Comparison of ENCODE assay signal across 1 cellular context in the genomic region with DNA sequence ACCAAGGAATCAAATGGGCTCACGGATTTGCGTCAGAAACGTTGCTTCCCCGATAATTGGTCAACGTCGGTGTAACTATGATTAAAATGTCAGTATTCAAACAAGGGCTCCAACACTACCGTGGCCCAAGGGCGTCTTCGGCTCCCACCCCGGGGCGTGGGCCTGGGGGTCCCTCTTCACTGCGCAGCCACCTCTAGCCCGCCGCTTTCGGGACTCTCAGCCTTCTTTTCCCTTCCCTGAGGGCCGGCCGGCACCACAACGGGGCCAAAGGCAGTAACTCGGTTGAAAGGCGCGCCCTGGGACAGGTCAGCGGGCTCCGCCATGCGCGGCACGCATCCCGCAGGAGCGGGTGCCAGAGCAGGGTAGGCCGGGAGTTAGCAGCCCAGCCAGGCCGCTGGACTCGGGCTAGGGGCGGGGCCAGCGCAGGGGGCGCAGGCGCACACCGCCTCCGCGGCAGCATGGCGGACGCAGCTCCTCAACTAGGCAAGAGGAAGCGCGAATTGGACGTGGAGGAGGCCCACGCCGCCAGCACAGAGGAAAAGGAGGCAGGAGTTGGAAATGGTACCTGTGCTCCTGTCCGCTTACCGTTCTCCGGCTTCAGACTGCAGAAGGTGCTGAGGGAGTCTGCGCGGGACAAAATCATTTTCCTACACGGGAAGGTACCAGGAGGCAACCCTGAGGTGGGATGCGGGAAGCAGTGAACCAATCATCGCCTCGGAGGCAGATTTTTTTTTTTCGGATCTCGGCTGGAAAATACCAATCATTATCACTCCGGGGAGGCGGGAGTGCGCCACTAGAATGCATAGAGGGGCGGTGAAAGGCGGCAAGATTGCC.
A peak's percentile ranks its signal among the peaks of the same experiment; 100 is the strongest.
TF ChIP-seq lines count a peak whose summit lies in the region.

Gene DCPS, plus strand, starts transcription at position 438 of the 834 bp plus-strand sequence. Its CDS starts 21 bp downstream, at position 459.

TF ChIP-seq in K562, 482 proteins besides CTCF, POLR2A, EP300 and RAD21 (continued from another document):
- TF ChIP-seq, protein P1, sequence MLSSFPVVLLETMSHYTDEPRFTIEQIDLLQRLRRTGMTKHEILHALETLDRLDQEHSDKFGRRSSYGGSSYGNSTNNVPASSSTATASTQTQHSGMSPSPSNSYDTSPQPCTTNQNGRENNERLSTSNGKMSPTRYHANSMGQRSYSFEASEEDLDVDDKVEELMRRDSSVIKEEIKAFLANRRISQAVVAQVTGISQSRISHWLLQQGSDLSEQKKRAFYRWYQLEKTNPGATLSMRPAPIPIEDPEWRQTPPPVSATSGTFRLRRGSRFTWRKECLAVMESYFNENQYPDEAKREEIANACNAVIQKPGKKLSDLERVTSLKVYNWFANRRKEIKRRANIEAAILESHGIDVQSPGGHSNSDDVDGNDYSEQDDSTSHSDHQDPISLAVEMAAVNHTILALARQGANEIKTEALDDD (IDR thresholded peaks at IDR 0.05), result no peak
- TF ChIP-seq RNF2 (IDR thresholded peaks at IDR 0.05) (peak; percentile 57; the same call in 1 of the 2 replicates), KDM1A (IDR thresholded peaks at IDR 0.05) (peak; percentile 17 to 28; a peak in 2 of 4 replicates), YY1 (IDR thresholded peaks at IDR 0.05; ENCODE audit: borderline replicate concordance in 1 of 3, control insufficient read depth in 1 of 3, extremely low read depth in 1 of 3, insufficient read depth in 3 of 3, insufficient read length in 1 of 3, insufficient replicate concordance in 2 of 3, low read depth in 1 of 3, low read length in 2 of 3) (peak; percentile 67 to 94 (median 90)), CAMTA2 (CRISPR knock-in tag; conservative IDR thresholded peaks at IDR 0.05) (0 out of 2 replicates have a peak, but pooled peaks have one; percentile 87), ZNF583 (CRISPR knock-in tag; IDR thresholded peaks at IDR 0.05) (no peak), TCF3 (CRISPR knock-in tag; IDR thresholded peaks at IDR 0.05) (peak; percentile 50), GABPB2 (CRISPR knock-in tag; conservative IDR thresholded peaks at IDR 0.05) (peak; percentile 12; the same call in 1 of the 2 replicates), STAT6 (CRISPR knock-in tag; IDR thresholded peaks at IDR 0.05) (peak; percentile 82; the same call in 1 of the 2 replicates), ZNF766 (CRISPR knock-in tag; conservative IDR thresholded peaks at IDR 0.05) (0 out of 2 replicates have a peak, but pooled peaks have one; percentile 24), GATA2 (CRISPR knock-in tag; IDR thresholded peaks at IDR 0.05) (no peak), CTBP1 (IDR thresholded peaks at IDR 0.05; ENCODE audit: borderline replicate concordance) (peak; percentile 87), GABPB1 (CRISPR knock-in tag; IDR thresholded peaks at IDR 0.05) (peak; percentile 63), ZZZ3 (IDR thresholded peaks at IDR 0.05) (0 out of 2 replicates have a peak, but pooled peaks have one; percentile 61), ZFX (CRISPR knock-in tag; IDR thresholded peaks at IDR 0.05) (peak; percentile 100), CHAMP1 (IDR thresholded peaks at IDR 0.05) (0 out of 2 replicates have a peak, but pooled peaks have one; percentile 29), ZNF384 (IDR thresholded peaks at IDR 0.05; ENCODE audit: low read depth, low read length) (peak; percentile 92), FOXA3 (CRISPR knock-in tag; conservative IDR thresholded peaks at IDR 0.05 in 1 of 2, IDR thresholded peaks at IDR 0.05 in 1 of 2) (no peak), NCOA2 (IDR thresholded peaks at IDR 0.05; ENCODE audit: partially characterized antibody in 2 of 2) (no peak), SP1 (CRISPR knock-in tag; IDR thresholded peaks at IDR 0.05) (peak; percentile 65; the same call in 1 of the 2 replicates), ZBTB1 (CRISPR knock-in tag; IDR thresholded peaks at IDR 0.05; ENCODE audit: borderline replicate concordance, low read depth) (peak; percentile 52; the same call in 1 of the 2 replicates), POLR2AphosphoS2 (IDR thresholded peaks at IDR 0.05; ENCODE audit: low read length) (peak; percentile 55; the same call in 1 of the 2 replicates), HMGN3 (IDR thresholded peaks at IDR 0.05; ENCODE audit: borderline replicate concordance, extremely low read depth, insufficient read length, low read depth, low read length) (peak; percentile 76), KAT7 (CRISPR knock-in tag; IDR thresholded peaks at IDR 0.05; ENCODE audit: borderline replicate concordance) (peak; percentile 95), TAF9B (IDR thresholded peaks at IDR 0.05; ENCODE audit: partially characterized antibody) (peak; percentile 78), ZNF140 (CRISPR knock-in tag; IDR thresholded peaks at IDR 0.05) (no peak), JUND (IDR thresholded peaks at IDR 0.05; ENCODE audit: borderline replicate concordance, low read depth, low read length) (peak; percentile 41), JUND (tag; IDR thresholded peaks at IDR 0.05; ENCODE audit: borderline replicate concordance, low read depth, low read length) (peak; percentile 22; the same call in 1 of the 3 replicates), ZNF780A (CRISPR knock-in tag; IDR thresholded peaks at IDR 0.05) (no peak)
- TF ChIP-seq, protein P2, sequence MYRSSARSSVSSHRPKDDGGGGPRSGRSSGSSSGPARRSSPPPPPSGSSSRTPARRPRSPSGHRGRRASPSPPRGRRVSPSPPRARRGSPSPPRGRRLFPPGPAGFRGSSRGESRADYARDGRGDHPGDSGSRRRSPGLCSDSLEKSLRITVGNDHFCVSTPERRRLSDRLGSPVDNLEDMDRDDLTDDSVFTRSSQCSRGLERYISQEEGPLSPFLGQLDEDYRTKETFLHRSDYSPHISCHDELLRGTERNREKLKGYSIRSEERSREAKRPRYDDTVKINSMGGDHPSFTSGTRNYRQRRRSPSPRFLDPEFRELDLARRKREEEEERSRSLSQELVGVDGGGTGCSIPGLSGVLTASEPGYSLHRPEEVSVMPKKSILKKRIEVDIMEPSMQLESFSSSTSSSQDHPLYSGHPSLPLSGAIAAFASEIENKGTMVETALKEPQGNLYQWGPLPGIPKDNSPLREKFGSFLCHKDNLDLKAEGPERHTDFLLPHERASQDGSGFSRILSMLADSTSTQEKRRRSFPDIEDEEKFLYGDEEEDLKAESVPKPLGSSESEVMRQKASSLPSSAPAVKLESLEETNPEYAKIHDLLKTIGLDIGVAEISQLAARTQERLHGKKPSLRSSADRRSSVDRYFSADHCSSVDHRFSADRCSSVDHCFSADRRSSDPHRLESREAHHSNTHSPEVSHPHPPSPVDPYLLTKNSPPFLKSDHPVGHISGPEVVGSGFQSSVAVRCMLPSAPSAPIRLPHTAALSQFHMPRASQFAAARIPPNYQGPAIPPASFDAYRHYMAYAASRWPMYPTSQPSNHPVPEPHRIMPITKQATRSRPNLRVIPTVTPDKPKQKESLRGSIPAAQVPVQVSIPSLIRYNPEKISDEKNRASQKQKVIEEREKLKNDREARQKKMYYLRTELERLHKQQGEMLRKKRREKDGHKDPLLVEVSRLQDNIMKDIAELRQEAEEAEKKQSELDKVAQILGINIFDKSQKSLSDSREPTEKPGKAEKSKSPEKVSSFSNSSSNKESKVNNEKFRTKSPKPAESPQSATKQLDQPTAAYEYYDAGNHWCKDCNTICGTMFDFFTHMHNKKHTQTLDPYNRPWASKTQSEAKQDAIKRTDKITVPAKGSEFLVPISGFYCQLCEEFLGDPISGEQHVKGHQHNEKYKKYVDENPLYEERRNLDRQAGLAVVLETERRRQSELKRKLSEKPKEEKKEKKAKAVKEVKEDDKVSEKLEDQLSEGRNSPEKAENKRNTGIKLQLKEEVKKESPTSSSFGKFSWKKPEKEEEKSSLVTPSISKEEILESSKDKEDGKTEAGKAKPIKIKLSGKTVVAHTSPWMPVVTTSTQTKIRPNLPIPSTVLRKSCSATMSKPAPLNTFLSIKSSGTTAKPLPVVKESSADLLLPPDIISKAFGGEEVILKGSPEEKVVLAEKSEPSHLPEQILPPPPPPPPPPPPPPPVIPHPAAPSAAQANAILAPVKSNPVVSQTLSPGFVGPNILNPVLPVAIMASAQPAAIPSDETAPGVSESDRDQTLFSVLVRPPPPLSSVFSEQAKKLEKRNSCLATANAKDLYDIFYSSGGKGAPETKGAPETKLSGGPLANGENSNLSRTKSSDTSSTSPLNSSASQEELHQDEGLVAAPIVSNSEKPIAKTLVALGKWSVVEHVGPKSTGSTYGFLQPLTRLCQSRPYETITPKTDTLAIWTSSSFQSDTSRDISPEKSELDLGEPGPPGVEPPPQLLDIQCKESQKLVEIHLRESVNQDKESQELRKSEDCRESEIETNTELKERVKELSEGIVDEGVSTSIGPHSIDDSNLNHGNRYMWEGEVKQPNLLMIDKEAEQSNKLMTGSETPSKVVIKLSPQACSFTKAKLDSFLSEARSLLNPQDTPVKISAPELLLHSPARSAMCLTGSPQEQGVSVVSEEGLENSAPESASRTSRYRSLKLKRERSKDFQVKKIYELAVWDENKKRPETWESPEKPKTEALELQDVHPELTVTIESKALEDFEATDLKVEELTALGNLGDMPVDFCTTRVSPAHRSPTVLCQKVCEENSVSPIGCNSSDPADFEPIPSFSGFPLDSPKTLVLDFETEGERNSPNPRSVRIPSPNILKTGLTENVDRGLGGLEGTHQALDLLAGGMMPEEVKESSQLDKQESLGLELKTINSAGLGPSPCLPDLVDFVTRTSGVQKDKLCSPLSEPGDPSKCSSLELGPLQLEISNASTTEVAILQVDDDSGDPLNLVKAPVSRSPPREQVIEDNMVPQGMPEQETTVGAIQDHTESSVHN (IDR thresholded peaks at IDR 0.05; ENCODE audit: borderline replicate concordance in 1 of 2, low read depth in 1 of 2), result no peak
- TF ChIP-seq, protein P3, sequence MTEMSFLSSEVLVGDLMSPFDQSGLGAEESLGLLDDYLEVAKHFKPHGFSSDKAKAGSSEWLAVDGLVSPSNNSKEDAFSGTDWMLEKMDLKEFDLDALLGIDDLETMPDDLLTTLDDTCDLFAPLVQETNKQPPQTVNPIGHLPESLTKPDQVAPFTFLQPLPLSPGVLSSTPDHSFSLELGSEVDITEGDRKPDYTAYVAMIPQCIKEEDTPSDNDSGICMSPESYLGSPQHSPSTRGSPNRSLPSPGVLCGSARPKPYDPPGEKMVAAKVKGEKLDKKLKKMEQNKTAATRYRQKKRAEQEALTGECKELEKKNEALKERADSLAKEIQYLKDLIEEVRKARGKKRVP (CRISPR knock-in tag; IDR thresholded peaks at IDR 0.05), result 0 out of 2 replicates have a peak, but pooled peaks have one; percentile 1
- TF ChIP-seq, protein P4, sequence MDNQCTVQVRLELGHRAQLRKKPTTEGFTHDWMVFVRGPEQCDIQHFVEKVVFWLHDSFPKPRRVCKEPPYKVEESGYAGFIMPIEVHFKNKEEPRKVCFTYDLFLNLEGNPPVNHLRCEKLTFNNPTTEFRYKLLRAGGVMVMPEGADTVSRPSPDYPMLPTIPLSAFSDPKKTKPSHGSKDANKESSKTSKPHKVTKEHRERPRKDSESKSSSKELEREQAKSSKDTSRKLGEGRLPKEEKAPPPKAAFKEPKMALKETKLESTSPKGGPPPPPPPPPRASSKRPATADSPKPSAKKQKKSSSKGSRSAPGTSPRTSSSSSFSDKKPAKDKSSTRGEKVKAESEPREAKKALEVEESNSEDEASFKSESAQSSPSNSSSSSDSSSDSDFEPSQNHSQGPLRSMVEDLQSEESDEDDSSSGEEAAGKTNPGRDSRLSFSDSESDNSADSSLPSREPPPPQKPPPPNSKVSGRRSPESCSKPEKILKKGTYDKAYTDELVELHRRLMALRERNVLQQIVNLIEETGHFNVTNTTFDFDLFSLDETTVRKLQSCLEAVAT (IDR thresholded peaks at IDR 0.05), result no peak
